ENCODE assay signal across 9 cellular contexts in genomic region chr2:219560037-219560892, GRCh38. TPM values are rescaled to one million over a fixed set of nuclear protein-coding genes. Genes with fewer than 3 reads are reported as not detected.
DNase-seq lines count a peak whose midpoint lies in the region; ATAC-seq and TF ChIP-seq lines count a peak whose summit lies in the region.
"Had no signal": no experiment of that assay in that cellular context is flagged by ENCODE, and none has a peak within 500 bp of the region (broad histone marks: within the 10 kb centered on the region; RNA-seq: fewer than 3 reads in every experiment).

No MANE protein-coding gene starts in this region.

- H2BK120ac ChIP-seq in IMR-90 (ENCODE audit: low read depth, low read length) = no peak overlapping the region

- H3K14ac ChIP-seq in IMR-90 (replicated peaks; ENCODE audit: low read depth, low read length) = no peak overlapping the region

- H3K27me3 ChIP-seq in IMR-90 (ENCODE audit: control insufficient read depth, insufficient read depth, low read length) (no peaks in the 10 kb centered on the region), osteoblast (ENCODE audit: insufficient read depth, low read length) (no peaks in the 10 kb centered on the region)

- POLR2A ChIA-PET in IMR-90 (lab: Charles Lee; ENCODE audit: unreplicated experiment) = no interaction called here

- H2BK15ac ChIP-seq in IMR-90 (ENCODE audit: low read depth, low read length) = no peak overlapping the region

- no peaks in the 10 kb centered on the region; the same call in 1 of the 2 replicates for H3K9me1 ChIP-seq in IMR-90 (ENCODE audit: insufficient read depth, low read length)

- H4K5ac ChIP-seq in IMR-90 (ENCODE audit: low read depth, low read length) = no peak overlapping the region

- no peak for TF ChIP-seq RAD21 in IMR-90 (IDR thresholded peaks at IDR 0.05; ENCODE audit: low read length)

- H4K8ac ChIP-seq in IMR-90 (ENCODE audit: low read depth in 2 of 2, low read length in 2 of 2) = no peak overlapping the region

- H2AFZ ChIP-seq in IMR-90 (replicated peaks; ENCODE audit: low read length, poor library complexity) = peak overlapping the region; percentile 13
- no peak overlapping the region for H2AFZ ChIP-seq in osteoblast (ENCODE audit: low read length)

- H3K9me3 Mint-ChIP-seq in effector memory CD8-positive, alpha-beta T cell = no peaks in the 10 kb centered on the region
- H3K9me3 Mint-ChIP-seq in activated T-helper 1 cell treated with anti-CD3 and anti-CD28 coated beads, Interleukin-12 subunit alpha, Interleukin-12 subunit beta, Interleukin-2, Interleukin-4 antibody, amounts not matched to agents 30 ng/mL and 10 ng/mL and 1 ng/mL, durations not matched to agents 14 hours and 24 hours and 36 hours = no peaks in the 10 kb centered on the region

- no peak overlapping the region for H3K23ac ChIP-seq in IMR-90 (ENCODE audit: low read depth, low read length)

- H3K4me2 ChIP-seq in IMR-90 (ENCODE audit: low read depth, low read length) = no peak overlapping the region; the same call in 1 of the 2 replicates
- H3K4me2 ChIP-seq in osteoblast (ENCODE audit: insufficient read depth, low read length) = no peak overlapping the region

- H2AK5ac ChIP-seq in IMR-90 (ENCODE audit: low read depth, low read length) = no peak overlapping the region

- H2BK5ac ChIP-seq in IMR-90 (ENCODE audit: low read depth, low read length, poor library complexity, severe bottlenecking) = no peak overlapping the region

- dilution Hi-C loops in IMR-90 (cut with HindIII; ENCODE audit: low sequenced_read_pairs, unreplicated experiment) = no loop called here

- BruUV-seq in IMR-90 (replicated peaks; lab: Mats Ljungman, UMichigan) = no TSS peak

- no peak overlapping the region for H3K27ac ChIP-seq in IMR-90 (ENCODE audit: insufficient read depth, low read length)
- no peak overlapping the region for H3K27ac ChIP-seq in osteoblast (ENCODE audit: low read depth, low read length)

- 22% methylated on average over 1 of the region's 8 CpGs; no CpG with 5 or more reads in 1 of the 2 experiments for WGBS in IMR-90 (ENCODE audit: extremely low coverage in 2 of 2, insufficient read length in 1 of 2), 2 experiments

- H4K20me1 ChIP-seq in IMR-90 (ENCODE audit: insufficient read depth, low read length) (peaks cover 3% of the 10 kb centered on the region; the same call in 1 of the 2 replicates), osteoblast (ENCODE audit: insufficient read depth, low read length) (peaks cover 2% of the 10 kb centered on the region)

- no peak overlapping the region for H3K4me3 ChIP-seq in IMR-90 (ENCODE audit: insufficient read depth, low read depth, low read length)
- H3K4me3 ChIP-seq in osteoblast (ENCODE audit: insufficient read depth, low read length) = no peak overlapping the region

- H2BK20ac ChIP-seq in IMR-90 (ENCODE audit: low read depth, low read length) = no peak overlapping the region

- H3K9me3 ChIP-seq in IMR-90 (ENCODE audit: control insufficient read depth, insufficient read depth, low read length) (no peaks in the 10 kb centered on the region), osteoblast (ENCODE audit: low read depth, low read length) (no peaks in the 10 kb centered on the region)

- H3K18ac ChIP-seq in IMR-90 (ENCODE audit: low read depth, low read length) = no peak overlapping the region

- peak overlapping the region; percentile 34 for H2AK9ac ChIP-seq in IMR-90 (replicated peaks; ENCODE audit: low read depth, low read length, poor library complexity)

- no peaks in the 10 kb centered on the region for H3K4me1 Mint-ChIP-seq in effector memory CD8-positive, alpha-beta T cell (ENCODE audit: low read depth in 2 of 2)
- no peaks in the 10 kb centered on the region for H3K4me1 Mint-ChIP-seq in activated T-helper 1 cell treated with anti-CD3 and anti-CD28 coated beads, Interleukin-12 subunit alpha, Interleukin-12 subunit beta, Interleukin-2, Interleukin-4 antibody, amounts not matched to agents 30 ng/mL and 10 ng/mL and 1 ng/mL, durations not matched to agents 14 hours and 24 hours and 36 hours (ENCODE audit: low read depth)

- H3K79me1 ChIP-seq in IMR-90 (ENCODE audit: low read depth in 1 of 2, low read length in 2 of 2) = no peaks in the 10 kb centered on the region

- H3K4ac ChIP-seq in IMR-90 (ENCODE audit: low read depth, low read length) = no peak overlapping the region

- H4K91ac ChIP-seq in IMR-90 (ENCODE audit: insufficient read depth, low read depth, low read length) = no peak overlapping the region

- peak; percentile 56 for ATAC-seq in IMR-90 (ENCODE audit: low read depth)
- ATAC-seq in effector memory CD8-positive, alpha-beta T cell (replicated peaks) = peak; percentile 69

- CTCF ChIA-PET in IMR-90 (lab: Yijun Ruan, JAX) = interaction anchor here (0.6 to 2.0 kb wide), 9 partner anchors 9 to 1353 kb away, joined by 3 to 10 read pairs (median 3); partner anchors contain the start of genes CHPF, STK11IP and TMEM198

- in situ Hi-C loops in IMR-90 (cut with MboI; ENCODE audit: low sequenced_read_pairs) = no loop called here

- H3K36me3 ChIP-seq in IMR-90 (ENCODE audit: control insufficient read depth, insufficient read depth, low read length) (peaks cover 10% of the 10 kb centered on the region), osteoblast (ENCODE audit: insufficient read depth, low read length) (no peaks in the 10 kb centered on the region)

- H3K4me3 Mint-ChIP-seq in effector memory CD8-positive, alpha-beta T cell = no peak overlapping the region
- H3K4me3 Mint-ChIP-seq in activated T-helper 1 cell treated with anti-CD3 and anti-CD28 coated beads, Interleukin-12 subunit alpha, Interleukin-12 subunit beta, Interleukin-2, Interleukin-4 antibody, amounts not matched to agents 30 ng/mL and 10 ng/mL and 1 ng/mL, durations not matched to agents 14 hours and 24 hours and 36 hours = no peak overlapping the region

- no peak overlapping the region for H3K9ac ChIP-seq in IMR-90 (ENCODE audit: low read depth, low read length)

- intact Hi-C loops in IMR-90 (cut with micrococcal nuclease) = no loop called here
- intact Hi-C loops in activated T-helper 1 cell treated with anti-CD3 and anti-CD28 coated beads, Interleukin-12 subunit alpha, Interleukin-12 subunit beta, Interleukin-2, Interleukin-4 antibody, amounts not matched to agents 30 ng/mL and 10 ng/mL and 1 ng/mL, durations not matched to agents 14 hours and 24 hours and 36 hours (cut with micrococcal nuclease) = loop anchor here (1.0 kb wide), 1 partner anchor 19 kb away; no protein-coding TSS in a partner anchor

- no peak overlapping the region for H3K56ac ChIP-seq in IMR-90 (ENCODE audit: extremely low read depth, insufficient read depth, low read length)

- peaks cover 44 to 94% of the 10 kb centered on the region in 2 donors for H3K27me3 Mint-ChIP-seq in effector memory CD8-positive, alpha-beta T cell
- H3K27me3 Mint-ChIP-seq in activated T-helper 1 cell treated with anti-CD3 and anti-CD28 coated beads, Interleukin-12 subunit alpha, Interleukin-12 subunit beta, Interleukin-2, Interleukin-4 antibody, amounts not matched to agents 30 ng/mL and 10 ng/mL and 1 ng/mL, durations not matched to agents 14 hours and 24 hours and 36 hours (ENCODE audit: insufficient read depth) = peaks cover 1% of the 10 kb centered on the region

- no peak overlapping the region for H3K27ac Mint-ChIP-seq in effector memory CD8-positive, alpha-beta T cell
- H3K27ac Mint-ChIP-seq in activated T-helper 1 cell treated with anti-CD3 and anti-CD28 coated beads, Interleukin-12 subunit alpha, Interleukin-12 subunit beta, Interleukin-2, Interleukin-4 antibody, amounts not matched to agents 30 ng/mL and 10 ng/mL and 1 ng/mL, durations not matched to agents 14 hours and 24 hours and 36 hours = no peak overlapping the region

- H3K79me2 ChIP-seq in osteoblast (ENCODE audit: insufficient read depth, low read length) = no peaks in the 10 kb centered on the region

- H3K4me1 ChIP-seq in IMR-90 (ENCODE audit: control insufficient read depth, insufficient read depth, low read length) (peaks cover 2% of the 10 kb centered on the region; the same call in 1 of the 2 replicates), osteoblast (ENCODE audit: insufficient read depth, low read length) (no peaks in the 10 kb centered on the region)

- peak; percentile 75 for TF ChIP-seq CTCF in GM12872 (IDR thresholded peaks at IDR 0.05; ENCODE audit: insufficient read depth, low read depth, low read length)
- peak; percentile 39 for TF ChIP-seq CTCF in IMR-90 (conservative IDR thresholded peaks at IDR 0.05; ENCODE audit: low read depth, low read length)
- peak; percentile 46 for TF ChIP-seq CTCF in osteoblast (IDR thresholded peaks at IDR 0.05; ENCODE audit: extremely low read depth, low read depth, low read length)

- TF ChIP-seq POLR2A in IMR-90 (IDR thresholded peaks at IDR 0.05; ENCODE audit: low read depth, low read length) = no peak

- DNase-seq in IMR-90 = no peak
- no peak for DNase-seq in effector memory CD8-positive, alpha-beta T cell
- DNase-seq in osteoblast (ENCODE audit: insufficient read length, low spot score, missing footprints) = peak; percentile 96
- DNase-seq in activated T-helper 1 cell treated with anti-CD3 and anti-CD28 coated beads, Interleukin-12 subunit alpha, Interleukin-12 subunit beta, Interleukin-2, Interleukin-4 antibody, amounts not matched to agents 30 ng/mL and 10 ng/mL and 1 ng/mL, durations not matched to agents 14 hours and 24 hours and 36 hours (ENCODE audit: low spot score) = no peak
- DNase-seq in HT-29 (ENCODE audit: low spot score) = no peak
- no peak for DNase-seq in globus pallidus (ENCODE audit: low spot score)
- no peak for DNase-seq in cerebellar nuclear complex (lab: John Stamatoyannopoulos, UW)

- H3K36me3 Mint-ChIP-seq in effector memory CD8-positive, alpha-beta T cell (ENCODE audit: insufficient read depth) = no peaks in the 10 kb centered on the region
- no peaks in the 10 kb centered on the region for H3K36me3 Mint-ChIP-seq in activated T-helper 1 cell treated with anti-CD3 and anti-CD28 coated beads, Interleukin-12 subunit alpha, Interleukin-12 subunit beta, Interleukin-2, Interleukin-4 antibody, amounts not matched to agents 30 ng/mL and 10 ng/mL and 1 ng/mL, durations not matched to agents 14 hours and 24 hours and 36 hours (ENCODE audit: low read depth)

RNA-seq across cellular contexts. Expression of gene OBSL1, which starts 11.1 kb away (rescaled TPM):
- total RNA-seq in IMR-90 (2012; rRNA removed) = 21.4 and 21.5 TPM in 2 replicates
- polyA plus RNA-seq in IMR-90 (2012; rRNA removed) = 51.2 and 51.8 TPM in 2 replicates
- 55.5 and 61.7 TPM in 2 replicates for polyA plus RNA-seq in IMR-90 (2012; cell fraction: cytosol; rRNA removed)
- polyA plus RNA-seq in IMR-90 (2012; cell fraction: nucleus; rRNA removed; ENCODE audit: low replicate concordance) = 203 and 301 TPM in 2 replicates
- 60.4 and 65.9 TPM in 2 replicates for total RNA-seq in osteoblast
- total RNA-seq in activated T-helper 1 cell treated with anti-CD3 and anti-CD28 coated beads, Interleukin-12 subunit alpha, Interleukin-12 subunit beta, Interleukin-2, Interleukin-4 antibody, amounts not matched to agents 30 ng/mL and 10 ng/mL and 1 ng/mL, durations not matched to agents 14 hours and 24 hours and 36 hours = 0.21 and 0.24 TPM in 2 replicates
- 0.86 and 1.3 TPM in 2 replicates for total RNA-seq in HT-29 (2014; rRNA removed; shearing (Covaris generic))

RNA-seq across cellular contexts. Expression of gene INHA, which starts 11.8 kb away (rescaled TPM):
- total RNA-seq in IMR-90 (2012; rRNA removed) (not detected in 2 replicates), osteoblast (under 0.01 and 0.29 TPM in 2 replicates)
- 0.80 and 0.96 TPM in 2 replicates for polyA plus RNA-seq in IMR-90 (2012; rRNA removed)
- polyA plus RNA-seq in IMR-90 (2012; cell fraction: cytosol; rRNA removed) = 0.16 and 0.26 TPM in 2 replicates
- 5.6 and 14.6 TPM in 2 replicates for polyA plus RNA-seq in IMR-90 (2012; cell fraction: nucleus; rRNA removed; ENCODE audit: low replicate concordance)
- not detected in 2 replicates for total RNA-seq in activated T-helper 1 cell treated with anti-CD3 and anti-CD28 coated beads, Interleukin-12 subunit alpha, Interleukin-12 subunit beta, Interleukin-2, Interleukin-4 antibody, amounts not matched to agents 30 ng/mL and 10 ng/mL and 1 ng/mL, durations not matched to agents 14 hours and 24 hours and 36 hours
- not detected in 2 replicates for total RNA-seq in HT-29 (2014; rRNA removed; shearing (Covaris generic))
- total RNA-seq: T-helper 1 cell treated with Interleukin-12 subunit alpha and Interleukin-12 subunit beta and Interleukin-4 antibody, amounts not matched to agents 30 ng/mL and 1 ng/mL, for 36 hours had no signal

RNA-seq across cellular contexts. Expression of gene TMEM198, which starts 16.4 kb away (rescaled TPM):
- under 0.01 and 0.18 TPM in 2 replicates for total RNA-seq in IMR-90 (2012; rRNA removed)
- polyA plus RNA-seq in IMR-90 (2012; rRNA removed) = 2.2 and 3.0 TPM in 2 replicates
- polyA plus RNA-seq in IMR-90 (2012; cell fraction: cytosol; rRNA removed) = 0.81 and 1.3 TPM in 2 replicates
- polyA plus RNA-seq in IMR-90 (2012; cell fraction: nucleus; rRNA removed; ENCODE audit: low replicate concordance) = 20.2 and 40.5 TPM in 2 replicates
- total RNA-seq in osteoblast = 1.1 and 1.5 TPM in 2 replicates
- total RNA-seq in activated T-helper 1 cell treated with anti-CD3 and anti-CD28 coated beads, Interleukin-12 subunit alpha, Interleukin-12 subunit beta, Interleukin-2, Interleukin-4 antibody, amounts not matched to agents 30 ng/mL and 10 ng/mL and 1 ng/mL, durations not matched to agents 14 hours and 24 hours and 36 hours = 2.9 and 3.3 TPM in 2 replicates
- 5.2 and 5.6 TPM in 2 replicates for total RNA-seq in HT-29 (2014; rRNA removed; shearing (Covaris generic))

RNA-seq across cellular contexts. Expression of gene CHPF, which starts 16.7 kb away (rescaled TPM):
- total RNA-seq in IMR-90 (2012; rRNA removed) (24.0 and 27.2 TPM in 2 replicates), osteoblast (192 and 221 TPM in 2 replicates)
- 115 and 147 TPM in 2 replicates for polyA plus RNA-seq in IMR-90 (2012; rRNA removed)
- 108 and 204 TPM in 2 replicates for polyA plus RNA-seq in IMR-90 (2012; cell fraction: cytosol; rRNA removed)
- polyA plus RNA-seq in IMR-90 (2012; cell fraction: nucleus; rRNA removed; ENCODE audit: low replicate concordance) = 37.3 and 118 TPM in 2 replicates
- 41.3 and 43.4 TPM in 2 replicates for total RNA-seq in activated T-helper 1 cell treated with anti-CD3 and anti-CD28 coated beads, Interleukin-12 subunit alpha, Interleukin-12 subunit beta, Interleukin-2, Interleukin-4 antibody, amounts not matched to agents 30 ng/mL and 10 ng/mL and 1 ng/mL, durations not matched to agents 14 hours and 24 hours and 36 hours
- 70.1 and 75.4 TPM in 2 replicates for total RNA-seq in HT-29 (2014; rRNA removed; shearing (Covaris generic))

RNA-seq across cellular contexts. Expression of gene STK11IP, which starts 37.4 kb away (rescaled TPM):
- total RNA-seq in IMR-90 (2012; rRNA removed) (6.7 and 19.7 TPM in 2 replicates), osteoblast (19.4 and 22.1 TPM in 2 replicates)
- polyA plus RNA-seq in IMR-90 (2012; rRNA removed) = 14.5 and 22.4 TPM in 2 replicates
- 6.4 and 7.1 TPM in 2 replicates for polyA plus RNA-seq in IMR-90 (2012; cell fraction: cytosol; rRNA removed)
- 83.5 and 203 TPM in 2 replicates for polyA plus RNA-seq in IMR-90 (2012; cell fraction: nucleus; rRNA removed; ENCODE audit: low replicate concordance)
- 38.0 and 38.9 TPM in 2 replicates for total RNA-seq in activated T-helper 1 cell treated with anti-CD3 and anti-CD28 coated beads, Interleukin-12 subunit alpha, Interleukin-12 subunit beta, Interleukin-2, Interleukin-4 antibody, amounts not matched to agents 30 ng/mL and 10 ng/mL and 1 ng/mL, durations not matched to agents 14 hours and 24 hours and 36 hours
- total RNA-seq in HT-29 (2014; rRNA removed; shearing (Covaris generic)) = 28.1 and 28.8 TPM in 2 replicates
